In the genomic region with DNA sequence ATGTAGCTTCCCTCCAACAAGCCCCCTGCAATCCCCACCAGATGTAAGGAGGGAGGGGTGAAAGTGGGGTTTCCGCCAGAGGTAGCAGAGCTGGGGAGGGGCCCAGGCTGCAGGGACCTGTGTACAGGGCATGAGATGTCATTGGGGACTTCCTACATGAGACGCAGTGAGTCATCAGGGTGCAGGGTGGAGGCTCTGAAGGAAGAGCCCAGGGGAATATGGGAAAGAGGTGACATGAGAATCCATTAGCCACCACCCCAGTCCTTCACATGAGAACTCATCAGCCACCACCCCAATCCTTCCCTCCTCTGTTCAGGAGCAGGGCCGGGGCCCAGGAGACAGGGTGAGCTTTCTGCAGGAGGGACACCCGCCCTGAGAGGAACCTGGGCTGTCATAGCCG, we compare ENCODE assay signal across 7 cellular contexts.
DNase-seq lines count a peak whose midpoint lies in the region; ATAC-seq and TF ChIP-seq lines count a peak whose summit lies in the region.
"Not testable (repeated sequence)": the region's sequence is repeated elsewhere in the genome, so short reads cannot be mapped to it uniquely, and the experiment has no call there.

No MANE protein-coding gene starts in this region.

- not testable (repeated sequence) for H3K36me3 ChIP-seq in RWPE2 (ENCODE audit: low read depth); mucosa of descending colon (ENCODE audit: low read depth)

- not testable (repeated sequence) for H3K4me1 ChIP-seq in RWPE2 (ENCODE audit: insufficient read depth, poor library complexity, severe bottlenecking); mucosa of descending colon (ENCODE audit: low read depth)

- intact Hi-C loops in mucosa of descending colon (cut with DNase I, micrococcal nuclease), result not testable (repeated sequence)

- DNase-seq in GM12865 (ENCODE audit: low read depth), result peak; percentile 41
- DNase-seq in M059J (ENCODE audit: low read depth), result peak; percentile 45
- DNase-seq in RWPE2 (ENCODE audit: low spot score), result peak; percentile 64
- DNase-seq in chondrocyte (ENCODE audit: low spot score), result peak; percentile 46
- not testable (repeated sequence) for DNase-seq in mucosa of descending colon

- H3K27ac ChIP-seq in RWPE2 (ENCODE audit: poor library complexity, severe bottlenecking), result not testable (repeated sequence)

- TF ChIP-seq CTCF in GM12865 (IDR thresholded peaks at IDR 0.05; ENCODE audit: insufficient read depth, low read depth, low read length, missing control alignments); RWPE2 (IDR thresholded peaks at IDR 0.05; ENCODE audit: poor library complexity, severe bottlenecking); chondrocyte (IDR thresholded peaks at IDR 0.05); mucosa of descending colon (IDR thresholded peaks at IDR 0.05): not testable (repeated sequence)

- H3K4me3 ChIP-seq in GM12865 (ENCODE audit: low read depth, low read length); RWPE2 (ENCODE audit: severe bottlenecking); mucosa of descending colon: not testable (repeated sequence)

- H3K9me3 Mint-ChIP-seq in chondrocyte (ENCODE audit: low read depth), result not testable (repeated sequence)

- peak; percentile 49 for ATAC-seq in GM21381 (IDR thresholded peaks at IDR 0.05; ENCODE audit: unreplicated experiment)
- peak; percentile 57 for ATAC-seq in HG02642 (IDR thresholded peaks at IDR 0.05; ENCODE audit: poor library complexity, unreplicated experiment)
- not testable (repeated sequence) for ATAC-seq in RWPE2 (ENCODE audit: low read depth)
- peak; percentile 18 for ATAC-seq in mucosa of descending colon

- H3K9me3 ChIP-seq in RWPE2 (ENCODE audit: severe bottlenecking); mucosa of descending colon: not testable (repeated sequence)

- not testable (repeated sequence) for H3K4me3 Mint-ChIP-seq in chondrocyte (ENCODE audit: unreplicated experiment)

- H3K36me3 Mint-ChIP-seq in chondrocyte (ENCODE audit: low read depth), result not testable (repeated sequence)

- not testable (repeated sequence) for H3K4me1 Mint-ChIP-seq in chondrocyte (ENCODE audit: low read depth)

- H3K27me3 Mint-ChIP-seq in chondrocyte (ENCODE audit: low read depth), result peaks cover 66% of the 10 kb centered on the region

- not testable (repeated sequence) for H3K27me3 ChIP-seq in RWPE2 (ENCODE audit: insufficient read depth, poor library complexity, severe bottlenecking)

- H3K27ac Mint-ChIP-seq in chondrocyte (ENCODE audit: unreplicated experiment), result not testable (repeated sequence)
